In genomic region chr4:102139132-102139573, GRCh38 we compare ENCODE assay signal across 11 cellular contexts.
DNase-seq lines count a peak whose midpoint lies in the region; ATAC-seq lines count a peak whose summit lies in the region.
"Had no signal": no experiment of that assay in that cellular context is flagged by ENCODE, and none has a peak within 500 bp of the region (broad histone marks: within the 10 kb centered on the region; RNA-seq: fewer than 3 reads in every experiment).

No MANE protein-coding gene starts in this region.

- no peak for ATAC-seq in HG02938 (IDR thresholded peaks at IDR 0.05; ENCODE audit: unreplicated experiment)
- ATAC-seq: activated CD8-positive, alpha-beta T cell treated with anti-CD3 and anti-CD28 coated beads for 36 hours had no signal

- DNase-seq in ELR (ENCODE audit: low read depth) (peak; percentile 10), NCI-H226 (peak; percentile 6), dedifferentiated amniotic fluid mesenchymal stem cell (ENCODE audit: extremely low spot score) (peak; percentile 52), lung microvascular endothelial cell (ENCODE audit: low read depth in 2 of 2) (peak; percentile 93 to 98), germinal center (ENCODE audit: low spot score) (no peak), G401 (ENCODE audit: low spot score) (no peak)
- DNase-seq: activated CD8-positive, alpha-beta T cell treated with anti-CD3 and anti-CD28 coated beads for 36 hours; DMS 273 treated with DMSO at 0.1 percent for 48 hours; naive B cell; NCI-H1417 treated with DMSO at 0.1 percent for 48 hours had no signal

- in situ Hi-C loops in G401 (cut with HindIII; ENCODE audit: low sequenced_read_pairs) = no loop called here

Comparison
In these comparisons a context has a peak if more than half of its experiments do, and no peak if none do; other contexts are left out.
1. DNase-seq: peak in ELR (single experiment), NCI-H226 (single experiment), dedifferentiated amniotic fluid mesenchymal stem cell (single experiment) and lung microvascular endothelial cell (2 of 2); none in germinal center (single experiment) and G401 (single experiment).